1 cellular context compared by ENCODE assay signal in genomic region chr4:76625316-76625715, GRCh38.
TF ChIP-seq lines count a peak whose summit lies in the region.

No MANE protein-coding gene starts in this region.

TF ChIP-seq in K562, 482 proteins besides CTCF, POLR2A, EP300 and RAD21:
- TF ChIP-seq HNRNPK (IDR thresholded peaks at IDR 0.05; ENCODE audit: low read depth, low read length, poor library complexity, severe bottlenecking) (peak; percentile 33), ZNF197 (CRISPR knock-in tag; IDR thresholded peaks at IDR 0.05; ENCODE audit: low read depth) (no peak), ZNF830 (CRISPR knock-in tag; IDR thresholded peaks at IDR 0.05) (no peak), E2F1 (CRISPR knock-in tag; IDR thresholded peaks at IDR 0.05) (no peak), ZFP91 (CRISPR knock-in tag; IDR thresholded peaks at IDR 0.05) (no peak)
